ENCODE assay signal across 8 cellular contexts in the genomic region with DNA sequence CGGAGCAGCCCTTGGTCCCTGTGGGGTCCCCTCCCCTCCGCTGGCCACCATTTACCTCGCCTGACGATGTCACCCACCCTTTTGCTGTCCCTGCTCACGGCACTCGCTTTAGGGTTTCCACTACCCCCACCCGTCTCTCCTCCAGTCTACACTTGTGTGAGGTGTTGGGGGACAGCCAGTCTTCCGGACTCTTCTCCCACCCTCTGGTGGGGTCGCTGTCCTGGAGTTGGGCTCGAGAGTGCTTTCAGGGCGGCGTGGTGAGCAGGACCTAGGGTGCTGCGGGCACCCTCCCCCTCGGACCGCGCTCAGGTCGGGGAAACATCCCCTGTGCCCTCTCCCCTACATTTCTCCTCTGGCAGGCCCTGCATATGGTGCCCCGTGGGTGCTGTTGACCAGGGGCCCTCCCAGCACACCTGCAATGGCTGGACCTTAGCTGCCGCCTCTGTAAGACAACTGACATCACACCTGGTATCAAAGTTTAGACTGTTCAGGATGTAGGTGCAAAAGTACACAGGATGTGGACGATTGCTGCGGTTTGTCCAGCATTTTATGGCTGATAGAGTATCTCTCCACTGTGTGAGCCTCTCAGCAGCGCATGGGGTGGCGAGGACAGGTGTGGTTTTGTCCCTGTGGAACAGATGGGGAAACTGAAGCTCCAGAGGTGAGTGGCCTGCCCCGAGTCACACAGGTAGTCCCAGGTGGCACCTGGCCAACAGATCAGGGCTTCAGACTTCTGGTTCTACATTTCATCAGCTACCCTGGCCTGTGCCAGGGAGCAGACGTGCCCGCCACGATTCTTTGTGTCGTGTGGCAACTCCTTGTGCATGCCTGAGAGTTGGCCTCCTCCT. TPM values are rescaled to one million over a fixed set of nuclear protein-coding genes. Genes with fewer than 3 reads are reported as not detected.
DNase-seq lines count a peak whose midpoint lies in the region; ATAC-seq and TF ChIP-seq lines count a peak whose summit lies in the region.

No MANE protein-coding gene starts in this region.

- H2BK120ac ChIP-seq in IMR-90 (ENCODE audit: low read depth, low read length): peak overlapping the region; percentile 31

- no peaks in the 10 kb centered on the region for H3K9me3 ChIP-seq in CD8-positive, alpha-beta T cell (ENCODE audit: low read length)
- no peaks in the 10 kb centered on the region for H3K9me3 ChIP-seq in IMR-90 (ENCODE audit: control insufficient read depth, insufficient read depth, low read length)

- H3K4me1 Mint-ChIP-seq in CD8-positive, alpha-beta T cell (ENCODE audit: low read depth): peaks cover 75% of the 10 kb centered on the region
- H3K4me1 Mint-ChIP-seq in activated naive CD8-positive, alpha-beta T cell treated with anti-CD3 and anti-CD28 coated beads for 36 hours: peaks cover 69% of the 10 kb centered on the region

- peaks cover 38% of the 10 kb centered on the region for H3K36me3 Mint-ChIP-seq in CD8-positive, alpha-beta T cell
- peaks cover 42% of the 10 kb centered on the region for H3K36me3 Mint-ChIP-seq in activated naive CD8-positive, alpha-beta T cell treated with anti-CD3 and anti-CD28 coated beads for 36 hours

- H2AK9ac ChIP-seq in IMR-90 (replicated peaks; ENCODE audit: low read depth, low read length, poor library complexity): peak overlapping the region; percentile 98

- H3K79me1 ChIP-seq in IMR-90 (ENCODE audit: low read depth in 1 of 2, low read length in 2 of 2): peaks cover 18 to 67% of the 10 kb centered on the region in 2 experiments; a peak in 3 of 4 replicates

- peaks cover 33% of the 10 kb centered on the region for H3K9me1 ChIP-seq in IMR-90 (ENCODE audit: insufficient read depth, low read length)

- H2BK20ac ChIP-seq in IMR-90 (ENCODE audit: low read depth, low read length): no peak overlapping the region

- H3K23ac ChIP-seq in IMR-90 (ENCODE audit: low read depth, low read length): peak overlapping the region; percentile 89

- H4K5ac ChIP-seq in IMR-90 (ENCODE audit: low read depth, low read length): no peak overlapping the region

- no peak overlapping the region; the same call in 1 of the 2 replicates for H4K91ac ChIP-seq in IMR-90 (ENCODE audit: insufficient read depth, low read depth, low read length)

- no peak for TF ChIP-seq CTCF in CD8-positive, alpha-beta T cell (IDR thresholded peaks at IDR 0.05)
- TF ChIP-seq CTCF in IMR-90 (conservative IDR thresholded peaks at IDR 0.05; ENCODE audit: low read depth, low read length): no peak

- DNase-seq in CD8-positive, alpha-beta T cell: peak in 4 of 7 experiments; percentile 34 to 76 (median 50)
- DNase-seq in IMR-90: no peak
- DNase-seq in activated naive CD8-positive, alpha-beta T cell treated with anti-CD3 and anti-CD28 coated beads for 36 hours: no peak
- DNase-seq in stimulated activated CD8-positive, alpha-beta memory T cell treated with anti-CD3 and anti-CD28 coated beads, Interleukin-4, amount 100 ng/mL, for 48 hours: peak; percentile 59
- DNase-seq in NCI-H226: no peak

- POLR2A ChIA-PET in CD8-positive, alpha-beta T cell (lab: Charles Lee): interaction anchor here (0.6 to 15.2 kb wide), 12 partner anchors 9 to 160 kb away, joined by 3 to 426 read pairs (median 4); a partner anchor contains a TSS
- POLR2A ChIA-PET in IMR-90 (lab: Charles Lee; ENCODE audit: unreplicated experiment): no interaction called here

- H3K27me3 ChIP-seq in CD8-positive, alpha-beta T cell (ENCODE audit: insufficient read depth, low read length): no peaks in the 10 kb centered on the region
- no peaks in the 10 kb centered on the region for H3K27me3 ChIP-seq in IMR-90 (ENCODE audit: control insufficient read depth, insufficient read depth, low read length)

- H3K4me1 ChIP-seq in CD8-positive, alpha-beta T cell (ENCODE audit: insufficient read depth, low read length): peaks cover 63% of the 10 kb centered on the region
- peaks cover 35% of the 10 kb centered on the region for H3K4me1 ChIP-seq in IMR-90 (ENCODE audit: control insufficient read depth, insufficient read depth, low read length)

- ATAC-seq in CD8-positive, alpha-beta T cell: peak; percentile 2
- ATAC-seq in IMR-90 (ENCODE audit: low read depth): no peak; the same call in 1 of the 2 replicates
- ATAC-seq in GM18498 (IDR thresholded peaks at IDR 0.05; ENCODE audit: unreplicated experiment): no peak
- no peak for ATAC-seq in HG03097 (IDR thresholded peaks at IDR 0.05; ENCODE audit: low FRiP score, unreplicated experiment)

- H3K18ac ChIP-seq in IMR-90 (ENCODE audit: low read depth, low read length): no peak overlapping the region

- no peaks in the 10 kb centered on the region for H3K27me3 Mint-ChIP-seq in CD8-positive, alpha-beta T cell (ENCODE audit: low read depth)
- H3K27me3 Mint-ChIP-seq in activated naive CD8-positive, alpha-beta T cell treated with anti-CD3 and anti-CD28 coated beads for 36 hours: no peaks in the 10 kb centered on the region

- peak overlapping the region; percentile 95 for H3K9ac ChIP-seq in IMR-90 (ENCODE audit: low read depth, low read length)

- dilution Hi-C loops in IMR-90 (cut with HindIII; ENCODE audit: low sequenced_read_pairs, unreplicated experiment): no loop called here

- peak overlapping the region; percentile 87 for H3K4me2 ChIP-seq in IMR-90 (ENCODE audit: low read depth, low read length)

- CTCF ChIA-PET in CD8-positive, alpha-beta T cell (lab: Charles Lee): interaction anchor here (0.8 to 7.5 kb wide), 17 partner anchors 8 to 124 kb away, joined by 3 to 77 read pairs (median 5); a partner anchor contains a TSS
- CTCF ChIA-PET in IMR-90 (lab: Yijun Ruan, JAX): interaction anchor here (0.9 to 3.1 kb wide), 3 partner anchors 10 to 50 kb away, joined by 3 to 10 read pairs (median 3); no protein-coding TSS in a partner anchor

- H2BK15ac ChIP-seq in IMR-90 (ENCODE audit: low read depth, low read length): no peak overlapping the region

- BruUV-seq in IMR-90 (replicated peaks; lab: Mats Ljungman, UMichigan): no TSS peak

- peak overlapping the region; percentile 44 for H2BK5ac ChIP-seq in IMR-90 (ENCODE audit: low read depth, low read length, poor library complexity, severe bottlenecking)

- peak overlapping the region; percentile 58 for H3K27ac ChIP-seq in CD8-positive, alpha-beta T cell (ENCODE audit: low read depth, low read length)
- peak overlapping the region; percentile 64 for H3K27ac ChIP-seq in IMR-90 (ENCODE audit: insufficient read depth, low read length)

- H3K4ac ChIP-seq in IMR-90 (ENCODE audit: low read depth, low read length): peak overlapping the region; percentile 82

- peak overlapping the region; percentile 85 for H3K4me3 ChIP-seq in CD8-positive, alpha-beta T cell (ENCODE audit: low read depth, low read length)
- H3K4me3 ChIP-seq in IMR-90 (ENCODE audit: insufficient read depth, low read depth, low read length) (peak overlapping the region; percentile 78), iPS-11a (ENCODE audit: low read depth, low read length) (peak overlapping the region; percentile 58)

- peaks cover 44% of the 10 kb centered on the region for H4K20me1 ChIP-seq in IMR-90 (ENCODE audit: insufficient read depth, low read length)

- H3K56ac ChIP-seq in IMR-90 (ENCODE audit: extremely low read depth, insufficient read depth, low read length): peak overlapping the region; percentile 19; the same call in 1 of the 2 replicates

- H3K9me3 Mint-ChIP-seq in CD8-positive, alpha-beta T cell: no peaks in the 10 kb centered on the region
- H3K9me3 Mint-ChIP-seq in activated naive CD8-positive, alpha-beta T cell treated with anti-CD3 and anti-CD28 coated beads for 36 hours: no peaks in the 10 kb centered on the region

- TF ChIP-seq RAD21 in IMR-90 (IDR thresholded peaks at IDR 0.05; ENCODE audit: low read length): no peak

- peak overlapping the region; percentile 84 for H2AK5ac ChIP-seq in IMR-90 (ENCODE audit: low read depth, low read length)

- TF ChIP-seq POLR2A in IMR-90 (IDR thresholded peaks at IDR 0.05; ENCODE audit: low read depth, low read length): no peak

- H2AFZ ChIP-seq in IMR-90 (replicated peaks; ENCODE audit: low read length, poor library complexity): peak overlapping the region; percentile 88

- H4K8ac ChIP-seq in IMR-90 (ENCODE audit: low read depth in 2 of 2, low read length in 2 of 2): peak overlapping the region in 1 of 2 experiments; percentile 29; a peak in 1 of 4 replicates

- peak overlapping the region; percentile 92 for H3K14ac ChIP-seq in IMR-90 (replicated peaks; ENCODE audit: low read depth, low read length)

- in situ Hi-C loops in IMR-90 (cut with MboI; ENCODE audit: low sequenced_read_pairs): no loop called here

- intact Hi-C loops in CD8-positive, alpha-beta T cell (cut with DNase I, micrococcal nuclease): loop anchor here (1.0 to 5.0 kb wide), 3 partner anchors 10 to 105 kb away; a partner anchor contains a TSS
- intact Hi-C loops in IMR-90 (cut with micrococcal nuclease): no loop called here

- peak overlapping the region; percentile 94 for H3K4me3 Mint-ChIP-seq in CD8-positive, alpha-beta T cell
- H3K4me3 Mint-ChIP-seq in activated naive CD8-positive, alpha-beta T cell treated with anti-CD3 and anti-CD28 coated beads for 36 hours: peak overlapping the region; percentile 92

- WGBS in IMR-90 (ENCODE audit: extremely low coverage in 2 of 2, insufficient read length in 1 of 2), 2 experiments: 15% methylated on average over 6 of the region's 28 CpGs; no CpG with 5 or more reads in 1 of the 2 experiments

- H3K27ac Mint-ChIP-seq in CD8-positive, alpha-beta T cell: peak overlapping the region; percentile 95
- H3K27ac Mint-ChIP-seq in activated naive CD8-positive, alpha-beta T cell treated with anti-CD3 and anti-CD28 coated beads for 36 hours: peak overlapping the region; percentile 99

- peaks cover 19% of the 10 kb centered on the region for H3K36me3 ChIP-seq in CD8-positive, alpha-beta T cell (ENCODE audit: insufficient read depth, low read length)
- peaks cover 10% of the 10 kb centered on the region; the same call in 1 of the 2 replicates for H3K36me3 ChIP-seq in IMR-90 (ENCODE audit: control insufficient read depth, insufficient read depth, low read length)

RNA-seq across cellular contexts. Expression of a gene that starts 1.1 kb away (rescaled TPM):
- 100 to 1,000 TPM; 356 to 371 TPM for total RNA-seq in CD8-positive, alpha-beta T cell
- 23.9 and 26.7 TPM in 2 replicates for total RNA-seq in IMR-90 (2012; rRNA removed)
- polyA plus RNA-seq in IMR-90 (2012; rRNA removed): 41.8 and 45.8 TPM in 2 replicates
- polyA plus RNA-seq in IMR-90 (2012; cell fraction: cytosol; rRNA removed): 23.5 and 42.3 TPM in 2 replicates
- polyA plus RNA-seq in IMR-90 (2012; cell fraction: nucleus; rRNA removed; ENCODE audit: low replicate concordance): 130 and 275 TPM in 2 replicates
- total RNA-seq in activated naive CD8-positive, alpha-beta T cell treated with anti-CD3 and anti-CD28 coated beads for 36 hours: 100 to 1,000 TPM; 211 to 219 TPM

RNA-seq across cellular contexts. Expression of a gene that starts 21.7 kb away (rescaled TPM):
- 100 to 1,000 TPM; 152 TPM for total RNA-seq in CD8-positive, alpha-beta T cell
- 7.3 and 8.1 TPM in 2 replicates for total RNA-seq in IMR-90 (2012; rRNA removed)
- 38.4 and 44.0 TPM in 2 replicates for polyA plus RNA-seq in IMR-90 (2012; rRNA removed)
- 31.2 and 35.3 TPM in 2 replicates for polyA plus RNA-seq in IMR-90 (2012; cell fraction: cytosol; rRNA removed)
- polyA plus RNA-seq in IMR-90 (2012; cell fraction: nucleus; rRNA removed; ENCODE audit: low replicate concordance): 129 and 331 TPM in 2 replicates
- total RNA-seq in activated naive CD8-positive, alpha-beta T cell treated with anti-CD3 and anti-CD28 coated beads for 36 hours: 10 to 100 TPM; 52.0 to 55.7 TPM

RNA-seq across cellular contexts. Expression of a gene that starts 35.9 kb away (rescaled TPM):
- total RNA-seq in CD8-positive, alpha-beta T cell: 1 to 10 TPM; 5.9 to 9.9 TPM
- total RNA-seq in IMR-90 (2012; rRNA removed): 7.3 and 7.8 TPM in 2 replicates
- polyA plus RNA-seq in IMR-90 (2012; rRNA removed): 26.7 and 29.2 TPM in 2 replicates
- polyA plus RNA-seq in IMR-90 (2012; cell fraction: cytosol; rRNA removed): 14.4 and 25.5 TPM in 2 replicates
- 83.1 and 197 TPM in 2 replicates for polyA plus RNA-seq in IMR-90 (2012; cell fraction: nucleus; rRNA removed; ENCODE audit: low replicate concordance)
- 1 to 10 TPM; 4.6 to 4.7 TPM for total RNA-seq in activated naive CD8-positive, alpha-beta T cell treated with anti-CD3 and anti-CD28 coated beads for 36 hours

Comparison
In these comparisons a context has a peak if more than half of its experiments do, and no peak if none do; other contexts are left out.
1. DNase-seq: peak in CD8-positive, alpha-beta T cell (4 of 7) and stimulated activated CD8-positive, alpha-beta memory T cell treated with anti-CD3 and anti-CD28 coated beads, Interleukin-4, amount 100 ng/mL, for 48 hours (single experiment); none in IMR-90 (single experiment), activated naive CD8-positive, alpha-beta T cell treated with anti-CD3 and anti-CD28 coated beads for 36 hours (single experiment) and NCI-H226 (single experiment).
2. Peak in every context shown above with its lines, with median percentiles within 50 percentile points of each other: H3K4me3 ChIP-seq.